In the genomic region with DNA sequence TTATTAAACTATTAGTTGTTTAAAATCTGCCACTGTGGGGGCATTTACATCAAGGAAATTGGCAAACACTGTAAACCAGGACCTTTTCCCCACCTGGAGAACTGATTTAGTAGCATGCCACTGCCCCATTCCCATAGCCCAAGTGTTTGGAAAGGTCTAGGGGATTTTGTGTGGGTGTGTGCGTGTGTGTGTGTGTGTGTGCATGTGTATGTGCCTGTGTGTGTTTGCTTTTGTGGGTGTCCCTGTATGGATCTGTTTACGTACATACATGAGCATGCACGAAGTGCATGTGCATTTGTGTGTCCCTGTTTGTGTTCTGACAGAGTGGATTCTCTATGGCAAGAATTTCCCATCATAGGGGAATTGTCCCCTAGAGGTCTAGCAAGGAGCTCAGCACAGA, we compare ENCODE assay signal across 36 cellular contexts.
DNase-seq lines count a peak whose midpoint lies in the region; ATAC-seq, FAIRE-seq and TF ChIP-seq lines count a peak whose summit lies in the region.
"Had no signal": no experiment of that assay in that cellular context is flagged by ENCODE, and none has a peak within 500 bp of the region (broad histone marks: within the 10 kb centered on the region; RNA-seq: fewer than 3 reads in every experiment).

No MANE protein-coding gene starts in this region.

- H3K14ac ChIP-seq in H1 (ENCODE audit: insufficient read length): no peak overlapping the region
- H3K14ac ChIP-seq in mesenchymal stem cell (ENCODE audit: low read length in 2 of 2): no peak overlapping the region

- H2BK5ac ChIP-seq in H1 (ENCODE audit: low read depth, low read length) (no peak overlapping the region), mesenchymal stem cell (ENCODE audit: low read depth, low read length, poor library complexity, severe bottlenecking) (no peak overlapping the region)

- H4K91ac ChIP-seq in H1 (replicated peaks; ENCODE audit: insufficient read length, low read length) (peak overlapping the region; percentile 29), mesenchymal stem cell (ENCODE audit: low read length) (no peak overlapping the region)

- no peak overlapping the region for H4K5ac ChIP-seq in H1 (ENCODE audit: insufficient read length, low read depth, low read length)

- TF ChIP-seq POLR2A in GM12892 (IDR thresholded peaks at IDR 0.05; ENCODE audit: low read depth, low read length) (no peak), H1 (IDR thresholded peaks at IDR 0.05; ENCODE audit: control extremely low read depth in 1 of 2, low read depth in 2 of 2, low read length in 2 of 2) (no peak)

- H3K18ac ChIP-seq in H1 (ENCODE audit: extremely low read depth, low read length) (no peak overlapping the region), mesenchymal stem cell (ENCODE audit: low read depth in 1 of 2, low read length in 2 of 2) (no peak overlapping the region)

- H3K27ac Mint-ChIP-seq in CD8-positive, alpha-beta T cell: no peak overlapping the region
- H3K27ac Mint-ChIP-seq: B cell; CD4-positive, alpha-beta memory T cell; CD4-positive, alpha-beta T cell; CD4-positive, CD25-positive, alpha-beta regulatory T cell; CD8-positive, alpha-beta memory T cell had no signal

- DNase-seq in GM12892 (ENCODE audit: insufficient read length) (no peak), H1 (ENCODE audit: low read depth in 1 of 2, low spot score in 2 of 2) (no peak), osteoblast (ENCODE audit: insufficient read length, low spot score, missing footprints) (peak; percentile 18), T-helper 2 cell (no peak), NK-92 (lab: John Stamatoyannopoulos, UW; ENCODE audit: unreplicated experiment) (no peak), mesenchymal stem cell (no peak)
- DNase-seq in CD8-positive, alpha-beta T cell: no peak
- DNase-seq: 8988T; ACHN; AML-193; BE2C; C1 segment of cervical spinal cord; Caco-2; Calu3; CD4-positive, alpha-beta memory T cell; CD4-positive, alpha-beta T cell; CD4-positive, CD25-positive, alpha-beta regulatory T cell; CD8-positive, alpha-beta memory T cell; COR-L47; DMS 273 treated with DMSO at 0.1 percent for 48 hours; DMS153; DMS53; DMS79; DMS79 treated with DMSO at 0.1 percent for 48 hours; DND-41; EL had no signal

- no peaks in the 10 kb centered on the region for H3K9me3 Mint-ChIP-seq in CD8-positive, alpha-beta T cell
- H3K9me3 Mint-ChIP-seq: CD4-positive, alpha-beta memory T cell; CD4-positive, alpha-beta T cell; CD8-positive, alpha-beta memory T cell had no signal

- H3K27me3 Mint-ChIP-seq in CD8-positive, alpha-beta T cell (ENCODE audit: low read depth): peaks cover 7% of the 10 kb centered on the region

- ATAC-seq in CD8-positive, alpha-beta T cell: no peak
- ATAC-seq: A549 had no signal

- peak overlapping the region; percentile 27; the same call in 1 of the 2 replicates for H2BK12ac ChIP-seq in H1 (ENCODE audit: low read depth, low read length)
- H2BK12ac ChIP-seq in mesenchymal stem cell (ENCODE audit: low read length in 2 of 2): no peak overlapping the region

- no peaks in the 10 kb centered on the region for H3K36me3 ChIP-seq in HEK293 (ENCODE audit: control insufficient read depth in 2 of 2, insufficient read depth in 1 of 2, low read length in 2 of 2)
- H3K36me3 ChIP-seq in H1 (ENCODE audit: control insufficient read depth in 2 of 4, insufficient read depth in 4 of 4, low read length in 3 of 4): no peaks in the 10 kb centered on the region
- H3K36me3 ChIP-seq in osteoblast (ENCODE audit: insufficient read depth, low read length): no peaks in the 10 kb centered on the region
- H3K36me3 ChIP-seq in CD8-positive, alpha-beta T cell (ENCODE audit: insufficient read depth, low read length): no peaks in the 10 kb centered on the region
- H3K36me3 ChIP-seq in mesenchymal stem cell (ENCODE audit: control insufficient read depth in 1 of 2, insufficient read depth in 2 of 2, low read depth in 1 of 2, low read length in 2 of 2): no peaks in the 10 kb centered on the region
- H3K36me3 ChIP-seq: BE2C; BLaER1; BLaER1 treated with 17β-estradiol and CSF1 and Interleukin-3, amounts not matched to agents 10 nM and 100 nM had no signal

- intact Hi-C loops in CD8-positive, alpha-beta T cell (cut with DNase I, micrococcal nuclease): no loop called here

- no peak for TF ChIP-seq EP300 in H1 (IDR thresholded peaks at IDR 0.05; ENCODE audit: borderline replicate concordance in 1 of 2, low read depth in 2 of 2, low read length in 2 of 2)

- H3K23me2 ChIP-seq in H1 (ENCODE audit: low read depth, low read length): no peaks in the 10 kb centered on the region

- H2AK5ac ChIP-seq in H1 (ENCODE audit: low read depth, low read length) (no peak overlapping the region), mesenchymal stem cell (ENCODE audit: low read length, severe bottlenecking) (no peak overlapping the region)

- H3K4me2 ChIP-seq in H1 (ENCODE audit: insufficient read depth in 1 of 2, low read depth in 2 of 2, low read length in 2 of 2) (no peak overlapping the region), osteoblast (ENCODE audit: insufficient read depth, low read length) (no peak overlapping the region), mesenchymal stem cell (ENCODE audit: low read length, poor library complexity, severe bottlenecking) (no peak overlapping the region)
- H3K4me2 ChIP-seq: A549, BLaER1 had no signal

- no peaks in the 10 kb centered on the region for H3K4me1 Mint-ChIP-seq in CD8-positive, alpha-beta T cell (ENCODE audit: low read depth)
- H3K4me1 Mint-ChIP-seq: CD4-positive, alpha-beta memory T cell; CD4-positive, CD25-positive, alpha-beta regulatory T cell; CD8-positive, alpha-beta memory T cell had no signal

- H3K79me2 ChIP-seq in H1 (ENCODE audit: control insufficient read depth in 1 of 2, insufficient read depth in 2 of 2, low read length in 2 of 2) (no peaks in the 10 kb centered on the region), osteoblast (ENCODE audit: insufficient read depth, low read length) (no peaks in the 10 kb centered on the region)

- 83% methylated on average over 3 of the region's 3 CpGs; no CpG with 5 or more reads in 1 of the 2 experiments for WGBS in H1 (ENCODE audit: extremely low coverage in 1 of 2, insufficient coverage in 1 of 2, insufficient read length in 1 of 2, insufficient replicate concordance in 2 of 2, low coverage in 1 of 2, low lambda C conversion rate in 2 of 2, missing lambda C conversion rate in 1 of 2), 2 experiments
- 85% methylated on average over 3 of the region's 3 CpGs for WGBS in mesenchymal stem cell

- H2BK20ac ChIP-seq in H1 (ENCODE audit: low read length): 0 out of 2 replicates have a peak overlapping the region, but pooled peaks have one; percentile 32

- no peak overlapping the region for H3K56ac ChIP-seq in H1 (replicated peaks; ENCODE audit: insufficient read length, low read depth, low read length)

- H3K79me1 ChIP-seq in H1 (ENCODE audit: low read depth, low read length): no peaks in the 10 kb centered on the region
- H3K79me1 ChIP-seq in mesenchymal stem cell (replicated peaks; ENCODE audit: low read length, poor library complexity, severe bottlenecking): no peaks in the 10 kb centered on the region

- H2BK120ac ChIP-seq in H1 (replicated peaks; ENCODE audit: low read depth, low read length) (no peak overlapping the region), mesenchymal stem cell (ENCODE audit: low read depth, low read length) (no peak overlapping the region)

- H3K27me3 ChIP-seq in H1 (replicated peaks in 1 of 4; ENCODE audit: control insufficient read depth in 3 of 4, extremely low read depth in 1 of 4, insufficient read depth in 3 of 4, low read length in 3 of 4): no peaks in the 10 kb centered on the region; a peak in 2 of 7 replicates
- peaks cover 7% of the 10 kb centered on the region for H3K27me3 ChIP-seq in osteoblast (ENCODE audit: insufficient read depth, low read length)
- H3K27me3 ChIP-seq in CD8-positive, alpha-beta T cell (ENCODE audit: insufficient read depth, low read length): no peaks in the 10 kb centered on the region
- peaks cover 11 to 51% of the 10 kb centered on the region in 2 experiments for H3K27me3 ChIP-seq in mesenchymal stem cell (ENCODE audit: control insufficient read depth in 1 of 2, insufficient read depth in 1 of 2, low read length in 2 of 2)
- H3K27me3 ChIP-seq: BE2C; BLaER1; BLaER1 treated with 17β-estradiol and CSF1 and Interleukin-3, amounts not matched to agents 10 nM and 100 nM had no signal

- no peak overlapping the region for H2BK15ac ChIP-seq in H1 (ENCODE audit: low read length)
- H2BK15ac ChIP-seq in mesenchymal stem cell (ENCODE audit: low read depth, poor library complexity, severe bottlenecking): no peak overlapping the region

- no peak overlapping the region for H3K4me3 Mint-ChIP-seq in CD8-positive, alpha-beta T cell
- H3K4me3 Mint-ChIP-seq: B cell; CD14-positive monocyte; CD4-positive, alpha-beta memory T cell; CD4-positive, alpha-beta T cell; CD4-positive, CD25-positive, alpha-beta regulatory T cell; CD8-positive, alpha-beta memory T cell had no signal

- H3K23ac ChIP-seq in H1 (ENCODE audit: insufficient read length) (no peak overlapping the region), mesenchymal stem cell (ENCODE audit: low read length in 2 of 2) (no peak overlapping the region)

- H3K9me3 ChIP-seq in HEK293 (ENCODE audit: control insufficient read depth, insufficient read depth, low read depth, low read length) (no peaks in the 10 kb centered on the region), H1 (ENCODE audit: insufficient read depth in 2 of 2, low read depth in 1 of 2, low read length in 1 of 2) (peaks cover 4 to 7% of the 10 kb centered on the region in 2 experiments; a peak in 3 of 4 replicates), osteoblast (ENCODE audit: low read depth, low read length) (no peaks in the 10 kb centered on the region), mesenchymal stem cell (ENCODE audit: control insufficient read depth, low read length) (no peaks in the 10 kb centered on the region)
- no peaks in the 10 kb centered on the region for H3K9me3 ChIP-seq in CD8-positive, alpha-beta T cell (ENCODE audit: low read length)
- H3K9me3 ChIP-seq: A549; BE2C; BLaER1; BLaER1 treated with 17β-estradiol and CSF1 and Interleukin-3, amounts not matched to agents 10 nM and 100 nM; Caco-2 had no signal

- H4K20me1 ChIP-seq in H1 (replicated peaks in 1 of 2; ENCODE audit: control insufficient read depth in 1 of 2, insufficient read depth in 2 of 2, low read length in 2 of 2) (no peaks in the 10 kb centered on the region), osteoblast (ENCODE audit: insufficient read depth, low read length) (peaks cover 4% of the 10 kb centered on the region)
- H4K20me1 ChIP-seq: BLaER1 had no signal

- TF ChIP-seq CTCF in HEK293 (tag by site-specific recombination; IDR thresholded peaks at IDR 0.05): no peak
- TF ChIP-seq CTCF in H1 (IDR thresholded peaks at IDR 0.05; ENCODE audit: control extremely low read depth in 1 of 3, insufficient read depth in 1 of 3, low read depth in 1 of 3, low read length in 3 of 3): no peak
- TF ChIP-seq CTCF in osteoblast (IDR thresholded peaks at IDR 0.05; ENCODE audit: extremely low read depth, low read depth, low read length): no peak
- TF ChIP-seq CTCF in CD8-positive, alpha-beta T cell (IDR thresholded peaks at IDR 0.05): no peak

- H3K9ac ChIP-seq in H1 (replicated peaks in 1 of 4; ENCODE audit: extremely low read depth in 1 of 4, low read depth in 3 of 4, low read length in 3 of 4): no peak overlapping the region; a peak in 1 of 7 replicates
- H3K9ac ChIP-seq in mesenchymal stem cell (ENCODE audit: low read length): no peak overlapping the region
- H3K9ac ChIP-seq: BLaER1; BLaER1 treated with 17β-estradiol and CSF1 and Interleukin-3, amounts not matched to agents 10 nM and 100 nM had no signal

- H2AFZ ChIP-seq in H1 (ENCODE audit: low read length) (no peak overlapping the region), osteoblast (ENCODE audit: low read length) (no peak overlapping the region), mesenchymal stem cell (ENCODE audit: low read depth, low read length) (no peak overlapping the region)

- H3K4ac ChIP-seq in H1 (replicated peaks; ENCODE audit: insufficient read length, low read depth, low read length) (no peak overlapping the region), mesenchymal stem cell (ENCODE audit: low read depth in 1 of 2, low read length in 2 of 2) (no peak overlapping the region)

- H4K8ac ChIP-seq in H1 (ENCODE audit: extremely low read depth, insufficient read depth, low read length) (no peak overlapping the region), mesenchymal stem cell (ENCODE audit: low read length) (no peak overlapping the region)

- H3K4me3 ChIP-seq in HEK293 (ENCODE audit: low read depth, low read length) (no peak overlapping the region), H1 (ENCODE audit: extremely low read depth in 1 of 4, insufficient read depth in 2 of 4, low read depth in 3 of 4, low read length in 4 of 4) (no peak overlapping the region), osteoblast (ENCODE audit: insufficient read depth, low read length) (no peak overlapping the region), mesenchymal stem cell (ENCODE audit: insufficient read depth in 1 of 2, low read depth in 1 of 2, low read length in 2 of 2) (no peak overlapping the region)
- H3K4me3 ChIP-seq in CD8-positive, alpha-beta T cell (ENCODE audit: low read depth, low read length): no peak overlapping the region
- H3K4me3 ChIP-seq: A549; BLaER1; BLaER1 treated with 17β-estradiol and CSF1 and Interleukin-3, amounts not matched to agents 10 nM and 100 nM had no signal

- FAIRE-seq in GM12892 (lab: Jason Lieb, UNC) (peak; percentile 44), H1 (lab: Jason Lieb, UNC) (no peak)
- FAIRE-seq: A204.1, A549, D721Med had no signal

- H3K27ac ChIP-seq in HEK293 (ENCODE audit: extremely low read depth, low read depth, low read length) (no peak overlapping the region), H1 (ENCODE audit: low read depth, low read length) (no peak overlapping the region), osteoblast (ENCODE audit: low read depth, low read length) (no peak overlapping the region), mesenchymal stem cell (ENCODE audit: low read length, poor library complexity, severe bottlenecking) (no peak overlapping the region)
- no peak overlapping the region for H3K27ac ChIP-seq in CD8-positive, alpha-beta T cell (ENCODE audit: low read depth, low read length)
- H3K27ac ChIP-seq: 22Rv1, A549, BLaER1, C4-2B had no signal

- H3K4me1 ChIP-seq in HEK293 (ENCODE audit: control insufficient read depth, insufficient read depth, low read length) (peaks cover 6% of the 10 kb centered on the region; the same call in 1 of the 2 replicates), H1 (replicated peaks in 1 of 4; ENCODE audit: control insufficient read depth in 3 of 4, insufficient read depth in 4 of 4, low read length in 3 of 4) (peaks cover 5 to 21% (median 9%) of the 10 kb centered on the region in 4 experiments), osteoblast (ENCODE audit: insufficient read depth, low read length) (peaks cover 3% of the 10 kb centered on the region), mesenchymal stem cell (ENCODE audit: control insufficient read depth, insufficient read depth, low read depth, low read length) (peaks cover 18% of the 10 kb centered on the region)
- H3K4me1 ChIP-seq in CD8-positive, alpha-beta T cell (ENCODE audit: insufficient read depth, low read length): no peaks in the 10 kb centered on the region
- H3K4me1 ChIP-seq: Caco-2 had no signal

- POLR2A ChIA-PET in HEK293 (lab: Yijun Ruan, JAX) (no interaction called here), H1 (lab: Charles Lee; ENCODE audit: partially characterized antibody) (no interaction called here)
- POLR2A ChIA-PET in CD8-positive, alpha-beta T cell (lab: Charles Lee): no interaction called here

- CTCF ChIA-PET in HEK293 (lab: Yijun Ruan, JAX): interaction anchor here (0.8 kb wide), 1 partner anchor 19 kb away, joined by 3 read pairs; no protein-coding TSS in a partner anchor
- CTCF ChIA-PET in H1 (lab: Charles Lee; ENCODE audit: partially characterized antibody): interaction anchor here (0.7 to 5.9 kb wide), 11 partner anchors 8 to 588 kb away, joined by 3 to 62 read pairs (median 3); a partner anchor contains a TSS
- CTCF ChIA-PET in CD8-positive, alpha-beta T cell (lab: Charles Lee): no interaction called here

- TF ChIP-seq RAD21 in H1 (IDR thresholded peaks at IDR 0.05 in 1 of 2, conservative IDR thresholded peaks at IDR 0.05 in 1 of 2; ENCODE audit: low read depth in 2 of 2, low read length in 2 of 2): no peak

- H3K36me3 Mint-ChIP-seq in CD8-positive, alpha-beta T cell: no peaks in the 10 kb centered on the region
- H3K36me3 Mint-ChIP-seq: CD14-positive monocyte; CD4-positive, alpha-beta memory T cell; CD4-positive, CD25-positive, alpha-beta regulatory T cell; CD8-positive, alpha-beta memory T cell had no signal
